ENCODE assay signal across 16 cellular contexts in the genomic region with DNA sequence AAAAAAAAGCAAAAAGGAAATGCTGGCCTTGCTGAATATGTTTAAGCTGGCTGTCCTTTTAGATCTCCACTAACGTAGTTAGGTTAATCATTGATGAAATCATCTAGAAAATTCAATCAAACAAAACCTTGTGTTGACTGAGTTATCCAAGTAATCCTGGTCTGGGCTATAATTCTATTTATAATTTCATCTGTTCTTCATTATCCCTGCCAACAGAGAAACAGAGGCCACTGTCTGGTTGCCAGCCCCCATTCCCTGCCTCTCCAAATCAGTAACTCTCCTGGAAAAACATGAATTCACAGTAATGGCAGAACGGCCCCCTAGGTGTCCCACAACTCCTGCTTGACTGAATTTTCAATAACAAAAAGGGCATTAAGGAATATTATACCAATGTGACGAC. TPM values are rescaled to one million over a fixed set of nuclear protein-coding genes. Genes with fewer than 3 reads are reported as not detected.
A peak's percentile ranks its signal among the peaks of the same experiment; 100 is the strongest.
DNase-seq lines count a peak whose midpoint lies in the region; ATAC-seq and TF ChIP-seq lines count a peak whose summit lies in the region.
"Had no signal": no experiment of that assay in that cellular context is flagged by ENCODE, and none has a peak within 500 bp of the region (broad histone marks: within the 10 kb centered on the region; RNA-seq: fewer than 3 reads in every experiment).

No MANE protein-coding gene starts in this region.

- DNase-seq in CD4-positive, alpha-beta memory T cell: no peak
- DNase-seq in NCI-H446 (lab: John Stamatoyannopoulos, UW) (peak; percentile 69 to 81), mesothelial cell of epicardium (ENCODE audit: low spot score in 2 of 2, unreplicated experiment in 2 of 2) (no peak), foreskin keratinocyte (no peak), NCI-H2029 (lab: John Stamatoyannopoulos, UW) (no peak), T-helper 2 cell (no peak)
- DNase-seq: effector CD8-positive, alpha-beta T cell; MG63; NCI-H1930; right cardiac atrium had no signal

- peaks cover 54 to 84% (median 68%) of the 10 kb centered on the region in 4 donors for H3K4me1 Mint-ChIP-seq in CD4-positive, alpha-beta memory T cell
- H3K4me1 Mint-ChIP-seq in nephron: peaks cover 14% of the 10 kb centered on the region
- H3K4me1 Mint-ChIP-seq in mesothelial cell of epicardium: no peaks in the 10 kb centered on the region

- TF ChIP-seq CTCF in nephron (IDR thresholded peaks at IDR 0.05; ENCODE audit: unreplicated experiment in 3 of 3) (no peak), mesothelial cell of epicardium (IDR thresholded peaks at IDR 0.05; ENCODE audit: unreplicated experiment) (no peak), foreskin keratinocyte (conservative IDR thresholded peaks at IDR 0.05) (no peak)

- no peaks in the 10 kb centered on the region for H3K9me3 Mint-ChIP-seq in CD4-positive, alpha-beta memory T cell
- no peaks in the 10 kb centered on the region for H3K9me3 Mint-ChIP-seq in nephron
- H3K9me3 Mint-ChIP-seq in mesothelial cell of epicardium: no peaks in the 10 kb centered on the region

- H3K36me3 ChIP-seq in CD4-positive, alpha-beta memory T cell (ENCODE audit: insufficient read depth, low read length): no peaks in the 10 kb centered on the region
- no peaks in the 10 kb centered on the region for H3K36me3 ChIP-seq in endocrine pancreas (ENCODE audit: control insufficient read depth, insufficient read depth, low read length)
- H3K36me3 ChIP-seq: cardiac muscle cell, MG63 had no signal

- H3K27ac Mint-ChIP-seq in CD4-positive, alpha-beta memory T cell: peak overlapping the region in 4 of 7 donors; percentile 14 to 49 (median 42)
- peak overlapping the region; percentile 43 to 64 (median 53) for H3K27ac Mint-ChIP-seq in nephron
- no peak overlapping the region for H3K27ac Mint-ChIP-seq in mesothelial cell of epicardium
- H3K27ac Mint-ChIP-seq: activated naive CD4-positive, alpha-beta T cell treated with anti-CD3 and anti-CD28 coated beads, Interleukin-2, amount 50 U/mL, for 72 hours had no signal

- no peak overlapping the region for H3K27ac ChIP-seq in CD4-positive, alpha-beta memory T cell (ENCODE audit: low read depth, low read length)
- no peak overlapping the region for H3K27ac ChIP-seq in foreskin keratinocyte
- H3K27ac ChIP-seq: C4-2B, cardiac muscle cell, RWPE1 had no signal

- intact Hi-C loops in CD4-positive, alpha-beta memory T cell (cut with micrococcal nuclease): no loop called here

- H3K4me3 ChIP-seq in CD4-positive, alpha-beta memory T cell (ENCODE audit: low read length in 2 of 2): no peak overlapping the region
- peak overlapping the region; percentile 62 for H3K4me3 ChIP-seq in endocrine pancreas (ENCODE audit: control insufficient read depth, insufficient read depth, low read length)
- H3K4me3 ChIP-seq: cardiac muscle cell, MG63 had no signal

- no peak overlapping the region for H3K9ac ChIP-seq in endocrine pancreas (ENCODE audit: control insufficient read depth, insufficient read depth, low read length)

- no peak overlapping the region for H3K4me3 Mint-ChIP-seq in CD4-positive, alpha-beta memory T cell
- H3K4me3 Mint-ChIP-seq in nephron (no peak overlapping the region), mesothelial cell of epicardium (no peak overlapping the region)

- H3K27me3 Mint-ChIP-seq in CD4-positive, alpha-beta memory T cell: no peaks in the 10 kb centered on the region
- H3K27me3 Mint-ChIP-seq in nephron (ENCODE audit: low read depth): peaks cover 3% of the 10 kb centered on the region
- peaks cover 15% of the 10 kb centered on the region for H3K27me3 Mint-ChIP-seq in mesothelial cell of epicardium (ENCODE audit: low read depth)

- ATAC-seq in foreskin keratinocyte: no peak
- ATAC-seq: activated naive CD4-positive, alpha-beta T cell treated with anti-CD3 and anti-CD28 coated beads, Interleukin-2, amount 50 U/mL, for 72 hours; right cardiac atrium had no signal

- H3K9me3 ChIP-seq in CD4-positive, alpha-beta memory T cell (ENCODE audit: control insufficient read depth in 1 of 2, low read length in 2 of 2): no peaks in the 10 kb centered on the region
- no peaks in the 10 kb centered on the region for H3K9me3 ChIP-seq in endocrine pancreas (ENCODE audit: control insufficient read depth, low read length)

- H3K4me1 ChIP-seq in CD4-positive, alpha-beta memory T cell (ENCODE audit: insufficient read depth, low read length): peaks cover 76% of the 10 kb centered on the region
- H3K4me1 ChIP-seq in endocrine pancreas (ENCODE audit: control insufficient read depth, insufficient read depth, low read length) (peaks cover 11% of the 10 kb centered on the region), foreskin keratinocyte (peaks cover 4% of the 10 kb centered on the region)

- POLR2A ChIA-PET in CD4-positive, alpha-beta memory T cell (lab: Charles Lee; ENCODE audit: partially characterized antibody): no interaction called here

- no peaks in the 10 kb centered on the region for H3K27me3 ChIP-seq in CD4-positive, alpha-beta memory T cell (ENCODE audit: insufficient read depth, low read length)
- H3K27me3 ChIP-seq in endocrine pancreas (ENCODE audit: control insufficient read depth, insufficient read depth, low read length): no peaks in the 10 kb centered on the region
- H3K27me3 ChIP-seq in foreskin keratinocyte: no peaks in the 10 kb centered on the region
- H3K27me3 ChIP-seq: cardiac muscle cell, MG63 had no signal

- CTCF ChIA-PET in CD4-positive, alpha-beta memory T cell (lab: Charles Lee; ENCODE audit: partially characterized antibody): interaction anchor here (1.0 to 2.1 kb wide), 3 partner anchors 9 to 90 kb away, joined by 3 to 7 read pairs (median 3); no protein-coding TSS in a partner anchor

- H3K36me3 Mint-ChIP-seq in CD4-positive, alpha-beta memory T cell: peaks cover 0 to 25% of the 10 kb centered on the region in 2 donors
- no peaks in the 10 kb centered on the region for H3K36me3 Mint-ChIP-seq in nephron (ENCODE audit: low read depth)
- no peaks in the 10 kb centered on the region for H3K36me3 Mint-ChIP-seq in mesothelial cell of epicardium

RNA-seq across cellular contexts. Expression of a gene that starts 24.6 kb away (rescaled TPM):
- total RNA-seq in CD4-positive, alpha-beta memory T cell: 100 to 1,000 TPM; 180 to 186 TPM
- 10 to 100 TPM; 26.0 to 69.9 TPM for polyA plus RNA-seq in CD4-positive, alpha-beta memory T cell
- total RNA-seq in mesothelial cell of epicardium (2.2 to 3.3 TPM (median 2.4 TPM) in 3 replicates), foreskin keratinocyte (8.7 and 9.8 TPM in 2 replicates)
- polyA plus RNA-seq in foreskin keratinocyte: 1.9 and 2.3 TPM in 2 replicates
- total RNA-seq: cardiac muscle cell had no signal
- polyA plus RNA-seq: cardiac muscle cell had no signal

Comparison
In these comparisons a context has a peak if more than half of its experiments do, and no peak if none do; other contexts are left out.
1. DNase-seq: peak in NCI-H446 (2 of 2); none in CD4-positive, alpha-beta memory T cell (0 of 5), mesothelial cell of epicardium (0 of 2), foreskin keratinocyte (0 of 2), NCI-H2029 (single experiment) and T-helper 2 cell (0 of 5).
2. RNA of a gene that starts 24.6 kb away (total RNA-seq): 180 to 186 TPM in CD4-positive, alpha-beta memory T cell; 8.7 to 9.8 TPM in foreskin keratinocyte and 2.2 to 3.3 TPM in mesothelial cell of epicardium; every median in the first group is over 10 times any median in the second.